1 cellular context compared by ENCODE assay signal in the genomic region with DNA sequence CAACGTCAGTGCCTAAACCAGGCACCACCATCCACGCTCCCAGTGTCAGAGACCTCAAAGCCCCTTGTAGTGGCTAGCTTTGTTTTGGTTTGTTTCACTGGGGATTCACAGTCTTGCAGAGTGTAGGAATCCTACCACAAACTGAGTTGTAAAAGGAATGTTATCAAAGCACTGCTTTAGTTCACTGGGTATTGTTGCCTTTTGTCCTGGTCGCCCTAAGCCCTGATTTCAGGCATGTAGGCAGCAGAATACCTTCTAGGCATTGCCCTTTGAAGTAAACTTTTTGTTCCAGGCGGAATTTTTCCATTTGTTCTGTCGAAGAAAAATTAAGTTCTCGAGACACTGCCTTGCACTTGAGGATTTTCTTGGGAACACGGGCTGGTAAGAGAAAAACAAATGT.
TF ChIP-seq lines count a peak whose summit lies in the region.

No MANE protein-coding gene starts in this region.

TF ChIP-seq in GM23338, 12 proteins besides CTCF, POLR2A, EP300 and RAD21:
- TF ChIP-seq, protein P1, sequence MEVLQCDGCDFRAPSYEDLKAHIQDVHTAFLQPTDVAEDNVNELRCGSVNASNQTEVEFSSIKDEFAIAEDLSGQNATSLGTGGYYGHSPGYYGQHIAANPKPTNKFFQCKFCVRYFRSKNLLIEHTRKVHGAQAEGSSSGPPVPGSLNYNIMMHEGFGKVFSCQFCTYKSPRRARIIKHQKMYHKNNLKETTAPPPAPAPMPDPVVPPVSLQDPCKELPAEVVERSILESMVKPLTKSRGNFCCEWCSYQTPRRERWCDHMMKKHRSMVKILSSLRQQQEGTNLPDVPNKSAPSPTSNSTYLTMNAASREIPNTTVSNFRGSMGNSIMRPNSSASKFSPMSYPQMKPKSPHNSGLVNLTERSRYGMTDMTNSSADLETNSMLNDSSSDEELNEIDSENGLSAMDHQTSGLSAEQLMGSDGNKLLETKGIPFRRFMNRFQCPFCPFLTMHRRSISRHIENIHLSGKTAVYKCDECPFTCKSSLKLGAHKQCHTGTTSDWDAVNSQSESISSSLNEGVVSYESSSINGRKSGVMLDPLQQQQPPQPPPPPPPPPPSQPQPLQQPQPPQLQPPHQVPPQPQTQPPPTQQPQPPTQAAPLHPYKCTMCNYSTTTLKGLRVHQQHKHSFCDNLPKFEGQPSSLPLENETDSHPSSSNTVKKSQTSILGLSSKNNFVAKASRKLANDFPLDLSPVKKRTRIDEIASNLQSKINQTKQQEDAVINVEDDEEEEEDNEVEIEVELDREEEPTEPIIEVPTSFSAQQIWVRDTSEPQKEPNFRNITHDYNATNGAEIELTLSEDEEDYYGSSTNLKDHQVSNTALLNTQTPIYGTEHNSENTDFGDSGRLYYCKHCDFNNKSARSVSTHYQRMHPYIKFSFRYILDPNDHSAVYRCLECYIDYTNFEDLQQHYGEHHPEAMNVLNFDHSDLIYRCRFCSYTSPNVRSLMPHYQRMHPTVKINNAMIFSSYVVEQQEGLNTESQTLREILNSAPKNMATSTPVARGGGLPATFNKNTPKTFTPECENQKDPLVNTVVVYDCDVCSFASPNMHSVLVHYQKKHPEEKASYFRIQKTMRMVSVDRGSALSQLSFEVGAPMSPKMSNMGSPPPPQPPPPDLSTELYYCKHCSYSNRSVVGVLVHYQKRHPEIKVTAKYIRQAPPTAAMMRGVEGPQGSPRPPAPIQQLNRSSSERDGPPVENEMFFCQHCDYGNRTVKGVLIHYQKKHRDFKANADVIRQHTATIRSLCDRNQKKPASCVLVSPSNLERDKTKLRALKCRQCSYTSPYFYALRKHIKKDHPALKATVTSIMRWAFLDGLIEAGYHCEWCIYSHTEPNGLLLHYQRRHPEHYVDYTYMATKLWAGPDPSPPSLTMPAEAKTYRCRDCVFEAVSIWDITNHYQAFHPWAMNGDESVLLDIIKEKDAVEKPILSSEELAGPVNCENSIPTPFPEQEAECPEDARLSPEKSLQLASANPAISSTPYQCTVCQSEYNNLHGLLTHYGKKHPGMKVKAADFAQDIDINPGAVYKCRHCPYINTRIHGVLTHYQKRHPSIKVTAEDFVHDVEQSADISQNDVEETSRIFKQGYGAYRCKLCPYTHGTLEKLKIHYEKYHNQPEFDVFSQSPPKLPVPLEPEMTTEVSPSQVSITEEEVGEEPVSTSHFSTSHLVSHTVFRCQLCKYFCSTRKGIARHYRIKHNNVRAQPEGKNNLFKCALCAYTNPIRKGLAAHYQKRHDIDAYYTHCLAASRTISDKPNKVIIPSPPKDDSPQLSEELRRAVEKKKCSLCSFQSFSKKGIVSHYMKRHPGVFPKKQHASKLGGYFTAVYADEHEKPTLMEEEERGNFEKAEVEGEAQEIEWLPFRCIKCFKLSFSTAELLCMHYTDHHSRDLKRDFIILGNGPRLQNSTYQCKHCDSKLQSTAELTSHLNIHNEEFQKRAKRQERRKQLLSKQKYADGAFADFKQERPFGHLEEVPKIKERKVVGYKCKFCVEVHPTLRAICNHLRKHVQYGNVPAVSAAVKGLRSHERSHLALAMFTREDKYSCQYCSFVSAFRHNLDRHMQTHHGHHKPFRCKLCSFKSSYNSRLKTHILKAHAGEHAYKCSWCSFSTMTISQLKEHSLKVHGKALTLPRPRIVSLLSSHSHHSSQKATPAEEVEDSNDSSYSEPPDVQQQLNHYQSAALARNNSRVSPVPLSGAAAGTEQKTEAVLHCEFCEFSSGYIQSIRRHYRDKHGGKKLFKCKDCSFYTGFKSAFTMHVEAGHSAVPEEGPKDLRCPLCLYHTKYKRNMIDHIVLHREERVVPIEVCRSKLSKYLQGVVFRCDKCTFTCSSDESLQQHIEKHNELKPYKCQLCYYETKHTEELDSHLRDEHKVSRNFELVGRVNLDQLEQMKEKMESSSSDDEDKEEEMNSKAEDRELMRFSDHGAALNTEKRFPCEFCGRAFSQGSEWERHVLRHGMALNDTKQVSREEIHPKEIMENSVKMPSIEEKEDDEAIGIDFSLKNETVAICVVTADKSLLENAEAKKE (CRISPR knock-in tag; IDR thresholded peaks at IDR 0.05), result no peak
- TF ChIP-seq NANOG (IDR thresholded peaks at IDR 0.05; ENCODE audit: borderline replicate concordance) (no peak), STAT1 (IDR thresholded peaks at IDR 0.05; ENCODE audit: unreplicated experiment) (no peak), POLR2AphosphoS5 (IDR thresholded peaks at IDR 0.05; ENCODE audit: low read depth) (no peak), EZH2phosphoT487 (IDR thresholded peaks at IDR 0.05; ENCODE audit: unreplicated experiment) (no peak), JUNB (IDR thresholded peaks at IDR 0.05; ENCODE audit: unreplicated experiment) (no peak), ZNF114 (CRISPR knock-in tag; IDR thresholded peaks at IDR 0.05) (no peak), EZH2 (IDR thresholded peaks at IDR 0.05; ENCODE audit: low read depth, unreplicated experiment) (no peak), CREB1 (CRISPR knock-in tag; IDR thresholded peaks at IDR 0.05; ENCODE audit: low read depth) (no peak)
